ENCODE assay signal across 11 cellular contexts in genomic region chr20:25622049-25622448, GRCh38. TPM values are rescaled to one million over a fixed set of nuclear protein-coding genes. Genes with fewer than 3 reads are reported as not detected.
A peak's percentile ranks its signal among the peaks of the same experiment; 100 is the strongest.
DNase-seq lines count a peak whose midpoint lies in the region; ATAC-seq and TF ChIP-seq lines count a peak whose summit lies in the region.
"Had no signal": no experiment of that assay in that cellular context is flagged by ENCODE, and none has a peak within 500 bp of the region (broad histone marks: within the 10 kb centered on the region; RNA-seq: fewer than 3 reads in every experiment).

No MANE protein-coding gene starts in this region.

- H3K4me1 ChIP-seq in iPS-15b (ENCODE audit: control insufficient read depth, insufficient read depth, low read length), result peaks cover 25% of the 10 kb centered on the region

- peaks cover 29% of the 10 kb centered on the region for H3K4me1 Mint-ChIP-seq in stimulated activated naive CD8-positive, alpha-beta T cell treated with anti-CD3 and anti-CD28 coated beads, Interleukin-15, Interleukin-2, amounts not matched to agents 100 ng/mL and 50 ng/mL, for 24 hours (ENCODE audit: low read depth)
- peaks cover 16% of the 10 kb centered on the region for H3K4me1 Mint-ChIP-seq in activated CD8-positive, alpha-beta T cell treated with anti-CD3 and anti-CD28 coated beads for 36 hours (ENCODE audit: low read depth)

- POLR2A ChIA-PET in activated CD8-positive, alpha-beta T cell treated with anti-CD3 and anti-CD28 coated beads for 36 hours (lab: Charles Lee), result interaction anchor here (0.9 to 1.2 kb wide), 3 partner anchors 12 to 215 kb away, joined by 3 to 4 read pairs (median 3); partner anchors contain the start of gene GINS1

- H3K27ac Mint-ChIP-seq in stimulated activated naive CD8-positive, alpha-beta T cell treated with anti-CD3 and anti-CD28 coated beads, Interleukin-15, Interleukin-2, amounts not matched to agents 100 ng/mL and 50 ng/mL, for 24 hours, result no peak overlapping the region
- no peak overlapping the region for H3K27ac Mint-ChIP-seq in activated CD8-positive, alpha-beta T cell treated with anti-CD3 and anti-CD28 coated beads for 36 hours

- ATAC-seq in stimulated activated naive CD8-positive, alpha-beta T cell treated with anti-CD3 and anti-CD28 coated beads, Interleukin-15, Interleukin-2, amounts not matched to agents 100 U/mL and 50 U/mL, for 24 hours, result no peak
- ATAC-seq in activated CD8-positive, alpha-beta T cell treated with anti-CD3 and anti-CD28 coated beads for 36 hours, result no peak
- ATAC-seq in GM21528 (IDR thresholded peaks at IDR 0.05; ENCODE audit: low FRiP score, unreplicated experiment), result no peak

- CTCF ChIA-PET in activated CD8-positive, alpha-beta T cell treated with anti-CD3 and anti-CD28 coated beads for 36 hours (lab: Charles Lee), result interaction anchor here (1.4 kb wide), 1 partner anchor 151 kb away, joined by 6 read pairs; no protein-coding TSS in a partner anchor

- DNase-seq in stimulated activated naive CD8-positive, alpha-beta T cell treated with anti-CD3 and anti-CD28 coated beads, Interleukin-15, Interleukin-2, amounts not matched to agents 100 U/mL and 50 U/mL, for 24 hours, result no peak
- DNase-seq in activated CD8-positive, alpha-beta T cell treated with anti-CD3 and anti-CD28 coated beads for 36 hours, result no peak
- DNase-seq in stimulated activated CD4-positive, alpha-beta T cell treated with anti-CD3 and anti-CD28 coated beads, Interleukin-15, amount 100 ng/mL, for 24 hours, result no peak
- no peak for DNase-seq in germinal center (ENCODE audit: low spot score)
- no peak for DNase-seq in AG08395 (ENCODE audit: low spot score)
- DNase-seq: DMS153, GOT3, thyroid gland had no signal

- H3K4me3 Mint-ChIP-seq in stimulated activated naive CD8-positive, alpha-beta T cell treated with anti-CD3 and anti-CD28 coated beads, Interleukin-15, Interleukin-2, amounts not matched to agents 100 ng/mL and 50 ng/mL, for 24 hours, result peak overlapping the region; percentile 89
- peak overlapping the region; percentile 84 for H3K4me3 Mint-ChIP-seq in activated CD8-positive, alpha-beta T cell treated with anti-CD3 and anti-CD28 coated beads for 36 hours

- H3K9me3 ChIP-seq in iPS-15b (ENCODE audit: control insufficient read depth, insufficient read depth, low read length), result no peaks in the 10 kb centered on the region
- H3K9me3 ChIP-seq: thyroid gland had no signal

- peaks cover 44% of the 10 kb centered on the region for H3K36me3 Mint-ChIP-seq in stimulated activated naive CD8-positive, alpha-beta T cell treated with anti-CD3 and anti-CD28 coated beads, Interleukin-15, Interleukin-2, amounts not matched to agents 100 ng/mL and 50 ng/mL, for 24 hours (ENCODE audit: low read depth)
- peaks cover 25% of the 10 kb centered on the region for H3K36me3 Mint-ChIP-seq in activated CD8-positive, alpha-beta T cell treated with anti-CD3 and anti-CD28 coated beads for 36 hours (ENCODE audit: low read depth)

- intact Hi-C loops in activated CD8-positive, alpha-beta T cell treated with anti-CD3 and anti-CD28 coated beads for 36 hours (cut with micrococcal nuclease), result loop anchor here (5.0 kb wide), 2 partner anchors 35 to 75 kb away; partner anchors contain the start of genes NINL and ZNF337

- no peaks in the 10 kb centered on the region for H3K9me3 Mint-ChIP-seq in stimulated activated naive CD8-positive, alpha-beta T cell treated with anti-CD3 and anti-CD28 coated beads, Interleukin-15, Interleukin-2, amounts not matched to agents 100 ng/mL and 50 ng/mL, for 24 hours
- H3K9me3 Mint-ChIP-seq in activated CD8-positive, alpha-beta T cell treated with anti-CD3 and anti-CD28 coated beads for 36 hours, result no peaks in the 10 kb centered on the region

- no peaks in the 10 kb centered on the region for H3K36me3 ChIP-seq in iPS-15b (ENCODE audit: control insufficient read depth, insufficient read depth, low read length)
- H3K36me3 ChIP-seq: thyroid gland had no signal

- peak overlapping the region; percentile 84 for H3K4me3 ChIP-seq in iPS-15b (ENCODE audit: low read depth, low read length)

- no peak for TF ChIP-seq CTCF in activated CD8-positive, alpha-beta T cell treated with anti-CD3 and anti-CD28 coated beads for 36 hours (IDR thresholded peaks at IDR 0.05)

- H3K9ac ChIP-seq in iPS-15b (ENCODE audit: low read depth, low read length), result no peak overlapping the region

- H3K27me3 Mint-ChIP-seq in stimulated activated naive CD8-positive, alpha-beta T cell treated with anti-CD3 and anti-CD28 coated beads, Interleukin-15, Interleukin-2, amounts not matched to agents 100 ng/mL and 50 ng/mL, for 24 hours, result no peaks in the 10 kb centered on the region
- no peaks in the 10 kb centered on the region for H3K27me3 Mint-ChIP-seq in activated CD8-positive, alpha-beta T cell treated with anti-CD3 and anti-CD28 coated beads for 36 hours

- H3K27me3 ChIP-seq in iPS-15b (ENCODE audit: control insufficient read depth, insufficient read depth, low read length), result peaks cover 14% of the 10 kb centered on the region
- H3K27me3 ChIP-seq: thyroid gland had no signal

RNA-seq across cellular contexts. Expression of gene NANP, which starts 1.8 kb away (rescaled TPM):
- total RNA-seq in activated CD8-positive, alpha-beta T cell treated with anti-CD3 and anti-CD28 coated beads for 36 hours, result 1 to 10 TPM; 7.6 to 8.0 TPM

RNA-seq across cellular contexts. Expression of gene NINL, which starts 36.7 kb away (rescaled TPM):
- total RNA-seq in activated CD8-positive, alpha-beta T cell treated with anti-CD3 and anti-CD28 coated beads for 36 hours, result 1 to 10 TPM; 2.3 to 4.1 TPM
